9 cellular contexts compared by ENCODE assay signal in the genomic region with DNA sequence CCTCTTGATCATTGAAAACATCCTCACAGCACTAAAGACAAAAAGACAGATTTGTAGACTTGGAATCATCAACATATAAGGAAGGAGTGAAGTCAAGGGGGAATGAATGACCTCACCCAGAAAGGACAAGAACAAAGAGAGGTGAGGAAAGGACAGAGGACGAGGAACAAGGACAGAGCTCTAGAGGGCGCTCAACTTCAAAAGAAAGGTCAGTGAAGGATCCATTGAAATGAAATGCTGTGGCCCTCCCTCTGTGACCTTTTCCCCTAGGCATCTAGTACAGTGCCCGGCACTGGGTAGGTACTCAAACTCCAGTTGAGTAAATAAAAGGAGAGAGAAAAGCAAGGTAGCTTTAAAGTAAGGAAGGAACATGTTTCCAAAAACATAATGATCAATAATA. TPM values are rescaled to one million over a fixed set of nuclear protein-coding genes. Genes with fewer than 3 reads are reported as not detected.
DNase-seq lines count a peak whose midpoint lies in the region; TF ChIP-seq lines count a peak whose summit lies in the region.
"Had no signal": no experiment of that assay in that cellular context is flagged by ENCODE, and none has a peak within 500 bp of the region (broad histone marks: within the 10 kb centered on the region; RNA-seq: fewer than 3 reads in every experiment).

No MANE protein-coding gene starts in this region.

- no peak for TF ChIP-seq POLR2A in tibial nerve (IDR thresholded peaks at IDR 0.05)

- 42 to 44% methylated on average over 3 of the region's 3 CpGs for WGBS in tibial nerve, 2 donors

- TF ChIP-seq EP300 in tibial nerve (IDR thresholded peaks at IDR 0.05), result no peak

- H3K27ac ChIP-seq in Karpas-422 (ENCODE audit: low read length) (no peak overlapping the region), tibial nerve (no peak overlapping the region)
- H3K27ac ChIP-seq: BLaER1 had no signal

- peaks cover 21% of the 10 kb centered on the region for H3K36me3 Mint-ChIP-seq in activated CD4-positive, alpha-beta memory T cell treated with anti-CD3 and anti-CD28 coated beads, Interleukin-2, amount 10 ng/mL, durations not matched to agents 7 days and 5 days (ENCODE audit: low read depth)

- no peaks in the 10 kb centered on the region for H4K20me1 ChIP-seq in Karpas-422 (ENCODE audit: insufficient read depth, low read depth, low read length)
- H4K20me1 ChIP-seq: BLaER1 had no signal

- H3K79me2 ChIP-seq in Karpas-422 (ENCODE audit: low read length), result no peaks in the 10 kb centered on the region

- no peak overlapping the region for H3K4me3 ChIP-seq in Karpas-422 (ENCODE audit: low read length)
- H3K4me3 ChIP-seq in tibial nerve, result no peak overlapping the region
- H3K4me3 ChIP-seq: BLaER1 had no signal

- no peaks in the 10 kb centered on the region for H3K36me3 ChIP-seq in Karpas-422 (ENCODE audit: insufficient read depth, low read length)
- H3K36me3 ChIP-seq in tibial nerve, result no peaks in the 10 kb centered on the region
- H3K36me3 ChIP-seq: BLaER1 had no signal

- peaks cover 2% of the 10 kb centered on the region for H3K27me3 Mint-ChIP-seq in activated CD4-positive, alpha-beta memory T cell treated with anti-CD3 and anti-CD28 coated beads, Interleukin-2, amount 10 ng/mL, durations not matched to agents 7 days and 5 days

- DNase-seq in NCI-H2171 treated with DMSO at 0.1 percent for 48 hours (lab: John Stamatoyannopoulos, UW) (peak; percentile 8), NCI-H2171 (lab: John Stamatoyannopoulos, UW) (no peak), Karpas-422 (peak; percentile 82), myocyte (ENCODE audit: low read depth) (peak; percentile 53), COLO829 (ENCODE audit: low spot score) (no peak), NCI-H345 (lab: John Stamatoyannopoulos, UW) (no peak), tibial nerve (ENCODE audit: low spot score in 2 of 2) (no peak)
- peak; percentile 39 for DNase-seq in activated CD4-positive, alpha-beta memory T cell treated with anti-CD3 and anti-CD28 coated beads, Interleukin-2, amount 10 ng/mL, durations not matched to agents 7 days and 5 days

- no peak overlapping the region for H3K4me2 ChIP-seq in Karpas-422 (ENCODE audit: low read depth, low read length, poor library complexity, severe bottlenecking)
- H3K4me2 ChIP-seq: BLaER1 had no signal

- POLR2A ChIA-PET in activated CD4-positive, alpha-beta memory T cell treated with anti-CD3 and anti-CD28 coated beads, Interleukin-2, amount 10 ng/mL, durations not matched to agents 7 days and 5 days (lab: Charles Lee), result no interaction called here

- no peaks in the 10 kb centered on the region for H3K9me3 ChIP-seq in Karpas-422 (ENCODE audit: low read length)
- no peaks in the 10 kb centered on the region for H3K9me3 ChIP-seq in tibial nerve
- H3K9me3 ChIP-seq: BLaER1 had no signal

- no peak overlapping the region for H3K9ac ChIP-seq in Karpas-422 (ENCODE audit: low read length)
- H3K9ac ChIP-seq: BLaER1 had no signal

- H3K4me1 ChIP-seq in Karpas-422 (ENCODE audit: low read length), result no peaks in the 10 kb centered on the region; the same call in 1 of the 2 replicates
- no peaks in the 10 kb centered on the region for H3K4me1 ChIP-seq in tibial nerve

- no peaks in the 10 kb centered on the region for H3K9me2 ChIP-seq in Karpas-422 (replicated peaks; ENCODE audit: insufficient read depth, low read length)

- peak overlapping the region; percentile 53 for H3K4me3 Mint-ChIP-seq in activated CD4-positive, alpha-beta memory T cell treated with anti-CD3 and anti-CD28 coated beads, Interleukin-2, amount 10 ng/mL, durations not matched to agents 7 days and 5 days

- TF ChIP-seq CTCF in tibial nerve (IDR thresholded peaks at IDR 0.05), result no peak

- CTCF ChIA-PET in activated CD4-positive, alpha-beta memory T cell treated with anti-CD3 and anti-CD28 coated beads, Interleukin-2, amount 10 ng/mL, durations not matched to agents 7 days and 5 days (lab: Charles Lee), result interaction anchor here (1.0 to 2.8 kb wide), 5 partner anchors 17 to 199 kb away, joined by 3 to 6 read pairs (median 3); no protein-coding TSS in a partner anchor

- H3K27me3 ChIP-seq in Karpas-422 (ENCODE audit: low read length), result no peaks in the 10 kb centered on the region
- H3K27me3 ChIP-seq in tibial nerve, result no peaks in the 10 kb centered on the region
- H3K27me3 ChIP-seq: BLaER1 had no signal

- no peak overlapping the region for H2AFZ ChIP-seq in Karpas-422 (ENCODE audit: low read length)

- H3K4me1 Mint-ChIP-seq in activated CD4-positive, alpha-beta memory T cell treated with anti-CD3 and anti-CD28 coated beads, Interleukin-2, amount 10 ng/mL, durations not matched to agents 7 days and 5 days, result peaks cover 66% of the 10 kb centered on the region

- H3K27ac Mint-ChIP-seq in activated CD4-positive, alpha-beta memory T cell treated with anti-CD3 and anti-CD28 coated beads, Interleukin-2, amount 10 ng/mL, durations not matched to agents 7 days and 5 days, result peak overlapping the region; percentile 58

- H3K9me3 Mint-ChIP-seq in activated CD4-positive, alpha-beta memory T cell treated with anti-CD3 and anti-CD28 coated beads, Interleukin-2, amount 10 ng/mL, durations not matched to agents 7 days and 5 days, result peaks cover 3% of the 10 kb centered on the region

RNA-seq across cellular contexts. Expression of a gene that starts 2.6 kb away (rescaled TPM):
- not detected in 2 replicates for total RNA-seq in Karpas-422 (2014; rRNA removed; shearing (Covaris generic); ENCODE audit: low replicate concordance)
- 10 to 100 TPM; 19.9 to 20.7 TPM for total RNA-seq in activated CD4-positive, alpha-beta memory T cell treated with anti-CD3 and anti-CD28 coated beads, Interleukin-2, amount 10 ng/mL, durations not matched to agents 7 days and 5 days
- total RNA-seq in myocyte (3.3 and 3.5 TPM in 2 replicates), tibial nerve (10 to 100 TPM; 11.8 to 18.2 (median 13.4) TPM)
- polyA plus RNA-seq in myocyte (2012), result 0.45 TPM

Comparison
In these comparisons a context has a peak if more than half of its experiments do, and no peak if none do; other contexts are left out.
1. DNase-seq: peak in NCI-H2171 treated with DMSO at 0.1 percent for 48 hours (single experiment), Karpas-422 (single experiment), activated CD4-positive, alpha-beta memory T cell treated with anti-CD3 and anti-CD28 coated beads, Interleukin-2, amount 10 ng/mL, durations not matched to agents 7 days and 5 days (single experiment) and myocyte (single experiment); none in NCI-H2171 (single experiment), COLO829 (single experiment), NCI-H345 (single experiment) and tibial nerve (0 of 2).